Comparison of ENCODE assay signal across 9 cellular contexts in the genomic region with DNA sequence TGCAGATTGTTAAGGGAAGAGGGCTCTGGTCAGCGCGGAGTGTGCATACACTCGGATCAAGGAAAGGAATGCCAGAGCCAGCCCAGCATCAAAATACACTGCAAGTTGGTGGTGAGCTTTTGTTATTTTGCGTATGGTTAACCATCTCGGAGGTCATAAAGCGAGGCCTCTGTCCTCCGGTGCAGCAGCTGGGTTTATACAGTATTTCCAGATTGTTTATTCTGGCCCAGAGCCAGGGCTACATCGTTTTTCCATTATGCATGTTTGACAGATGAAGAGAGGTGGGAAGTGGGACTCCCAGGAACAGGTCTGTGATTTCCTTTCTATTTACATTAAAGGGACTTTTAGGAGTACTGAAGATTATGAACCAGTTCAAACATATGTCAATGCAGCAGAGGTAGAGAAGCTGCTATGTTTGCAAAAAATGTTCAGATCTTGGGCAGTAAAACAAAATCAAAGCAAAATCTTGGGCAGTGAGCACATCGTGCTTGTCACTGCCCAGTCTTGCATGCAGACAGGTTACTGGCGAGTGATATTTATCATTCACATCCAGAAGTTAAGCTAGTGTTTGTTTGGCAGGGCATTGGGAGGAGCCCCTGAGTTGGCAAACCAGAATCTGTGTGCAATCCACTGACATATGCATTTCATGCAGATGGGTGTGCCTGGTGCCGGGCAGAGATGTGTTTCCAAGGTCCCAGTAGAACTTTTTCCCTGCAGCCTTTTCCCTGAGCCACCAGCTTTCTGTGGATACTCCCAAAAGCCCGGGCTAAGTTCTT.
DNase-seq lines count a peak whose midpoint lies in the region; ATAC-seq, FAIRE-seq and TF ChIP-seq lines count a peak whose summit lies in the region.
"Had no signal": no experiment of that assay in that cellular context is flagged by ENCODE, and none has a peak within 500 bp of the region (broad histone marks: within the 10 kb centered on the region; RNA-seq: fewer than 3 reads in every experiment).

No MANE protein-coding gene starts in this region.

- peak overlapping the region; percentile 65 for H3K27ac ChIP-seq in HepG2 (ENCODE audit: extremely low read length, insufficient read depth, low read length)
- H3K27ac ChIP-seq in psoas muscle, result no peak overlapping the region

- peak; percentile 57 for FAIRE-seq in HepG2 (lab: Jason Lieb, UNC)
- FAIRE-seq: islet of Langerhans had no signal

- peaks cover 2% of the 10 kb centered on the region for H3K36me3 Mint-ChIP-seq in activated CD4-positive, alpha-beta memory T cell treated with anti-CD3 and anti-CD28 coated beads, Interleukin-2, amount 10 ng/mL, durations not matched to agents 7 days and 5 days (ENCODE audit: low read depth)

- H3K27me3 Mint-ChIP-seq in activated CD4-positive, alpha-beta memory T cell treated with anti-CD3 and anti-CD28 coated beads, Interleukin-2, amount 10 ng/mL, durations not matched to agents 7 days and 5 days, result no peaks in the 10 kb centered on the region

- no peak overlapping the region for H2AFZ ChIP-seq in HepG2 (ENCODE audit: low read length)

- H3K4me3 ChIP-seq in HepG2 (replicated peaks in 1 of 3; ENCODE audit: insufficient read depth in 1 of 3, low read depth in 2 of 3, low read length in 3 of 3), result peak overlapping the region; percentile 12 to 41 (median 21); a peak in 2 of 6 replicates
- H3K4me3 ChIP-seq in psoas muscle, result no peak overlapping the region

- H3K79me2 ChIP-seq in HepG2 (ENCODE audit: insufficient read depth, low read length), result no peaks in the 10 kb centered on the region

- peaks cover 60% of the 10 kb centered on the region for H3K4me1 ChIP-seq in HepG2 (ENCODE audit: insufficient read depth, low read length)
- no peaks in the 10 kb centered on the region for H3K4me1 ChIP-seq in psoas muscle

- H3K9me3 ChIP-seq in HepG2 (ENCODE audit: low read length) (no peaks in the 10 kb centered on the region), psoas muscle (no peaks in the 10 kb centered on the region)

- POLR2A ChIA-PET in activated CD4-positive, alpha-beta memory T cell treated with anti-CD3 and anti-CD28 coated beads, Interleukin-2, amount 10 ng/mL, durations not matched to agents 7 days and 5 days (lab: Charles Lee), result interaction anchor here (0.9 to 10.3 kb wide), 12 partner anchors 8 to 261 kb away, joined by 3 to 74 read pairs (median 4); no protein-coding TSS in a partner anchor
- POLR2A ChIA-PET in HepG2 (lab: Yijun Ruan, JAX), result interaction anchor here (1.1 to 1.7 kb wide), 2 partner anchors 14 to 28 kb away, joined by 6 to 8 read pairs; no protein-coding TSS in a partner anchor

- H3K4me2 ChIP-seq in HepG2 (ENCODE audit: low read depth, low read length), result peak overlapping the region; percentile 80

- H3K4me3 Mint-ChIP-seq in activated CD4-positive, alpha-beta memory T cell treated with anti-CD3 and anti-CD28 coated beads, Interleukin-2, amount 10 ng/mL, durations not matched to agents 7 days and 5 days, result peak overlapping the region; percentile 63

- H3K36me3 ChIP-seq in HepG2 (replicated peaks in 1 of 2; ENCODE audit: control insufficient read depth in 1 of 2, insufficient read depth in 2 of 2, low read length in 2 of 2), result no peaks in the 10 kb centered on the region
- H3K36me3 ChIP-seq in psoas muscle (ENCODE audit: insufficient read depth in 1 of 2, low read depth in 1 of 2), result no peaks in the 10 kb centered on the region

- TF ChIP-seq CTCF in HepG2 (CRISPR knock-in tag; IDR thresholded peaks at IDR 0.05), result no peak
- TF ChIP-seq CTCF in psoas muscle (IDR thresholded peaks at IDR 0.05), result no peak

- intact Hi-C loops in HepG2 (cut with micrococcal nuclease; ENCODE audit: unreplicated experiment), result loop anchor here (2.0 kb wide), 1 partner anchor 14 kb away; no protein-coding TSS in a partner anchor
- intact Hi-C loops in psoas muscle (cut with DNase I), result no loop called here

- ATAC-seq in HepG2 (peak; percentile 90), psoas muscle (no peak), GM21717 (IDR thresholded peaks at IDR 0.05; ENCODE audit: unreplicated experiment) (no peak)

- H4K20me1 ChIP-seq in HepG2 (ENCODE audit: insufficient read depth, low read length), result no peaks in the 10 kb centered on the region

- 0 out of 2 replicates have a peak overlapping the region, but pooled peaks have one; percentile 13 for H3K9ac ChIP-seq in HepG2 (ENCODE audit: insufficient read depth, low read depth, low read length)

- peak; percentile 91 for DNase-seq in DMS 273 (lab: John Stamatoyannopoulos, UW; ENCODE audit: unreplicated experiment)
- peak; percentile 74 to 99 (median 91) for DNase-seq in NCI-H1417 (lab: John Stamatoyannopoulos, UW)
- DNase-seq in activated CD4-positive, alpha-beta memory T cell treated with anti-CD3 and anti-CD28 coated beads, Interleukin-2, amount 10 ng/mL, durations not matched to agents 7 days and 5 days, result no peak
- peak; percentile 94 for DNase-seq in HepG2 (ENCODE audit: low spot score)
- no peak for DNase-seq in COLO829 (ENCODE audit: low spot score)
- DNase-seq in psoas muscle, result no peak
- no peak for DNase-seq in stimulated activated CD4-positive, alpha-beta T cell treated with anti-CD3 and anti-CD28 coated beads, Interleukin-2, amount 100 ng/mL, for 48 hours

- no peaks in the 10 kb centered on the region for H3K27me3 ChIP-seq in HepG2 (ENCODE audit: control insufficient read depth in 1 of 2, insufficient read depth in 2 of 2, low read length in 2 of 2)
- peaks cover 0 to 2% (median 0%) of the 10 kb centered on the region in 3 donors for H3K27me3 ChIP-seq in psoas muscle (ENCODE audit: insufficient read depth in 3 of 3, low read length in 2 of 3)

- TF ChIP-seq EP300 in HepG2 (IDR thresholded peaks at IDR 0.05; ENCODE audit: low read depth in 2 of 2, low read length in 2 of 2) (peak in 1 of 2 experiments; percentile 53; a peak in 1 of 4 replicates), HepG2 (CRISPR knock-in tag; IDR thresholded peaks at IDR 0.05; ENCODE audit: borderline replicate concordance) (no peak)

- in situ Hi-C loops in HepG2 (cut with HindIII; ENCODE audit: extremely low pct_ligation_motif_present, low pct_unique_long_range_greater_than_20kb), result no loop called here

- peaks cover 71% of the 10 kb centered on the region for H3K4me1 Mint-ChIP-seq in activated CD4-positive, alpha-beta memory T cell treated with anti-CD3 and anti-CD28 coated beads, Interleukin-2, amount 10 ng/mL, durations not matched to agents 7 days and 5 days

- no peak for TF ChIP-seq RAD21 in HepG2 (CRISPR knock-in tag; IDR thresholded peaks at IDR 0.05)

- TF ChIP-seq POLR2A in HepG2 (IDR thresholded peaks at IDR 0.05; ENCODE audit: insufficient read depth in 1 of 2, low read depth in 2 of 2, low read length in 2 of 2), result peak in 1 of 2 experiments; percentile 16; a peak in 1 of 4 replicates

- H3K9me3 Mint-ChIP-seq in activated CD4-positive, alpha-beta memory T cell treated with anti-CD3 and anti-CD28 coated beads, Interleukin-2, amount 10 ng/mL, durations not matched to agents 7 days and 5 days, result no peaks in the 10 kb centered on the region

- under 1% methylated on average over 12 of the region's 12 CpGs for WGBS in HepG2 (ENCODE audit: low lambda C conversion rate)
- 51 to 62% (median 57%) methylated on average over 12 of the region's 12 CpGs for WGBS in psoas muscle, 3 donors

- BruUV-seq in HepG2 (replicated peaks; lab: Mats Ljungman, UMichigan), result no TSS peak

- peak overlapping the region; percentile 89 for H3K27ac Mint-ChIP-seq in activated CD4-positive, alpha-beta memory T cell treated with anti-CD3 and anti-CD28 coated beads, Interleukin-2, amount 10 ng/mL, durations not matched to agents 7 days and 5 days

- CTCF ChIA-PET in activated CD4-positive, alpha-beta memory T cell treated with anti-CD3 and anti-CD28 coated beads, Interleukin-2, amount 10 ng/mL, durations not matched to agents 7 days and 5 days (lab: Charles Lee), result interaction anchor here (0.8 to 2.6 kb wide), 6 partner anchors 15 to 371 kb away, joined by 3 to 9 read pairs (median 6); no protein-coding TSS in a partner anchor
- CTCF ChIA-PET in HepG2 (lab: Yijun Ruan, JAX; ENCODE audit: low intra/inter-chr PET ratio, low total read pairs), result no interaction called here

TF ChIP-seq in HepG2, 621 proteins besides CTCF, POLR2A, EP300 and RAD21 (continues in another document):
- TF ChIP-seq SMAD3 (CRISPR knock-in tag; IDR thresholded peaks at IDR 0.05) (no peak), ZBTB7A (CRISPR knock-in tag; IDR thresholded peaks at IDR 0.05) (no peak), PCBP1 (IDR thresholded peaks at IDR 0.05; ENCODE audit: borderline replicate concordance, low read depth, low read length) (no peak), ZSCAN22 (CRISPR knock-in tag; IDR thresholded peaks at IDR 0.05) (no peak), ZSCAN25 (CRISPR knock-in tag; IDR thresholded peaks at IDR 0.05) (peak; percentile 43; the same call in 1 of the 2 replicates), ZFP36L2 (CRISPR knock-in tag; IDR thresholded peaks at IDR 0.05) (no peak), ZNF569 (CRISPR knock-in tag; IDR thresholded peaks at IDR 0.05; ENCODE audit: borderline replicate concordance) (no peak), PHF21A (CRISPR knock-in tag; IDR thresholded peaks at IDR 0.05) (peak; percentile 83; the same call in 1 of the 2 replicates), ZNF556 (CRISPR knock-in tag; IDR thresholded peaks at IDR 0.05; ENCODE audit: borderline replicate concordance) (no peak; the same call in 1 of the 2 replicates), GPN1 (CRISPR knock-in tag; IDR thresholded peaks at IDR 0.05; ENCODE audit: borderline replicate concordance) (no peak), ZNF12 (CRISPR knock-in tag; IDR thresholded peaks at IDR 0.05) (peak; percentile 84), THAP8 (CRISPR knock-in tag; IDR thresholded peaks at IDR 0.05; ENCODE audit: borderline replicate concordance) (no peak), ZSCAN21 (CRISPR knock-in tag; IDR thresholded peaks at IDR 0.05; ENCODE audit: borderline replicate concordance) (no peak)
- TF ChIP-seq, protein P1, sequence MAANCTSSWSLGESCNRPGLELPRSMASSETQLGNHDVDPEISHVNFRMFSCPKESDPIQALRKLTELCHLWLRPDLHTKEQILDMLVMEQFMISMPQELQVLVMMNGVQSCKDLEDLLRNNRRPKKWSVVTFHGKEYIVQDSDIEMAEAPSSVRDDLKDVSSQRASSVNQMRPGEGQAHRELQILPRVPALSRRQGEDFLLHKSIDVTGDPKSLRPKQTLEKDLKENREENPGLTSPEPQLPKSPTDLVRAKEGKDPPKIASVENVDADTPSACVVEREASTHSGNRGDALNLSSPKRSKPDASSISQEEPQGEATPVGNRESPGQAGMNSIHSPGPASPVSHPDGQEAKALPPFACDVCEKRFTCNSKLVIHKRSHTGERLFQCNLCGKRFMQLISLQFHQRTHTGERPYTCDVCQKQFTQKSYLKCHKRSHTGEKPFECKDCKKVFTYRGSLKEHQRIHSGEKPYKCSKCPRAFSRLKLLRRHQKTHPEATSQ (CRISPR knock-in tag; IDR thresholded peaks at IDR 0.05; ENCODE audit: borderline replicate concordance), result no peak

Comparison
In these comparisons a context has a peak if more than half of its experiments do, and no peak if none do; other contexts are left out.
1. DNase-seq: peak in DMS 273 (single experiment), NCI-H1417 (3 of 3) and HepG2 (single experiment); none in activated CD4-positive, alpha-beta memory T cell treated with anti-CD3 and anti-CD28 coated beads, Interleukin-2, amount 10 ng/mL, durations not matched to agents 7 days and 5 days (single experiment), COLO829 (single experiment), psoas muscle (0 of 2) and stimulated activated CD4-positive, alpha-beta T cell treated with anti-CD3 and anti-CD28 coated beads, Interleukin-2, amount 100 ng/mL, for 48 hours (0 of 2).